Comparison of ENCODE assay signal across 11 cellular contexts in genomic region chr13:71285700-71286099, GRCh38.
DNase-seq lines count a peak whose midpoint lies in the region; ATAC-seq and TF ChIP-seq lines count a peak whose summit lies in the region.
"Had no signal": no experiment of that assay in that cellular context is flagged by ENCODE, and none has a peak within 500 bp of the region (broad histone marks: within the 10 kb centered on the region; RNA-seq: fewer than 3 reads in every experiment).

No MANE protein-coding gene starts in this region.

- no peak overlapping the region for H3K27ac ChIP-seq in dorsolateral prefrontal cortex

- intact Hi-C loops in dorsolateral prefrontal cortex (cut with DNase I) = no loop called here

- ATAC-seq in GM18520 (IDR thresholded peaks at IDR 0.05; ENCODE audit: unreplicated experiment) (peak; percentile 42), HG03521 (IDR thresholded peaks at IDR 0.05; ENCODE audit: unreplicated experiment) (no peak)

- H3K27me3 ChIP-seq in dorsolateral prefrontal cortex = no peaks in the 10 kb centered on the region

- H3K4me3 ChIP-seq in dorsolateral prefrontal cortex = no peak overlapping the region

- POLR2A ChIA-PET in GM10248 (lab: Yijun Ruan, JAX) = no interaction called here

- no peak for DNase-seq in GM10248 (ENCODE audit: extremely low spot score)
- DNase-seq in HT-29 (ENCODE audit: low spot score) = peak; percentile 43
- DNase-seq in erythroblast (lab: John Stamatoyannopoulos, UW) = peak; percentile 2 to 3
- no peak for DNase-seq in amniotic stem cell (lab: John Stamatoyannopoulos, UW)
- no peak for DNase-seq in NCI-H2081 treated with DMSO at 0.1 percent for 48 hours (lab: John Stamatoyannopoulos, UW)
- DNase-seq in dorsolateral prefrontal cortex = no peak
- DNase-seq: activated effector memory CD4-positive, alpha-beta T cell treated with anti-CD3 and anti-CD28 coated beads, Interleukin-2, amount 50 U/mL, for 16 hours; NCI-H1092 treated with DMSO at 0.1 percent for 48 hours; NK-92 treated with Interleukin-12 subunit alpha and Interleukin-12 subunit beta, amount 100 ng/mL, for 24 hours had no signal

- peak; percentile 22 for TF ChIP-seq CTCF in GM10248 (IDR thresholded peaks at IDR 0.05; ENCODE audit: control extremely low read depth, extremely low read depth, low read depth, missing control alignments)
- peak in 8 of 56 donors; percentile 6 to 40 (median 20) for TF ChIP-seq CTCF in dorsolateral prefrontal cortex (IDR thresholded peaks at IDR 0.05 in 54 of 56, conservative IDR thresholded peaks at IDR 0.05 in 2 of 56; ENCODE audit: low read depth in 1 of 56, partially characterized antibody in 56 of 56)

- CTCF ChIA-PET in GM10248 (lab: Yijun Ruan, JAX) = interaction anchor here (1.5 to 1.9 kb wide), 3 partner anchors 9 to 593 kb away, joined by 4 to 10 read pairs (median 7); no protein-coding TSS in a partner anchor

- TF ChIP-seq POLR2A in erythroblast (IDR thresholded peaks at IDR 0.05; ENCODE audit: low read length) = no peak

Comparison
In these comparisons a context has a peak if more than half of its experiments do, and no peak if none do; other contexts are left out.
1. DNase-seq: peak in HT-29 (single experiment) and erythroblast (2 of 2); none in GM10248 (single experiment), amniotic stem cell (single experiment), NCI-H2081 treated with DMSO at 0.1 percent for 48 hours (single experiment) and dorsolateral prefrontal cortex (0 of 10).